In genomic region chr6:32127717-32128592, GRCh38 we compare ENCODE assay signal across 8 cellular contexts. TPM values are rescaled to one million over a fixed set of nuclear protein-coding genes. Genes with fewer than 3 reads are reported as not detected.
DNase-seq lines count a peak whose midpoint lies in the region; ATAC-seq and TF ChIP-seq lines count a peak whose summit lies in the region.

Gene ATF6B, minus strand, starts transcription at chr6:32128246. Its CDS starts 39 bp downstream, at chr6:32128207.

- H3K27me3 ChIP-seq in SU-DHL-6 (ENCODE audit: low read length) (no peaks in the 10 kb centered on the region), thymus (ENCODE audit: control insufficient read depth, insufficient read depth) (no peaks in the 10 kb centered on the region)

- H4K20me1 ChIP-seq in SU-DHL-6 (ENCODE audit: low read depth, low read length), result no peaks in the 10 kb centered on the region

- peak; percentile 84 for ATAC-seq in HG02678 (IDR thresholded peaks at IDR 0.05; ENCODE audit: unreplicated experiment)
- peak; percentile 95 for ATAC-seq in activated naive CD8-positive, alpha-beta T cell treated with anti-CD3 and anti-CD28 coated beads, Interleukin-2, amount 10 ng/mL, durations not matched to agents 7 days and 5 days (ENCODE audit: low read depth)

- H2AFZ ChIP-seq in SU-DHL-6 (ENCODE audit: low read depth, low read length, severe bottlenecking), result peak within 1 kb of the TSS; percentile 69

- POLR2A ChIA-PET in activated naive CD8-positive, alpha-beta T cell treated with anti-CD3 and anti-CD28 coated beads, Interleukin-2, amount 10 ng/mL, durations not matched to agents 7 days and 5 days (lab: Charles Lee), result interaction anchor here (1.0 to 3.7 kb wide), 11 partner anchors 9 to 844 kb away, joined by 3 to 18 read pairs (median 5); partner anchors contain the start of genes AGPAT1, EHMT2, GPSM3 and PBX2

- peak within 1 kb of the TSS; percentile 57 for H3K27ac ChIP-seq in SU-DHL-6 (ENCODE audit: low read depth, low read length)
- H3K27ac ChIP-seq in thymus (ENCODE audit: low read depth), result peak within 1 kb of the TSS; percentile 80

- peak; percentile 62 for TF ChIP-seq POLR2A in GM10847 (IDR thresholded peaks at IDR 0.05; ENCODE audit: extremely low read depth, insufficient read length)

- intact Hi-C loops in head of caudate nucleus (cut with DNase I), result loop anchor here (2.0 to 5.0 kb wide), 2 partner anchors 27 to 69 kb away; partner anchors contain the start of gene PPT2

- H3K9me3 ChIP-seq in SU-DHL-6 (ENCODE audit: insufficient read depth, low read length) (no peaks in the 10 kb centered on the region), thymus (ENCODE audit: control insufficient read depth) (no peaks in the 10 kb centered on the region)

- H3K9me3 Mint-ChIP-seq in activated naive CD8-positive, alpha-beta T cell treated with anti-CD3 and anti-CD28 coated beads, Interleukin-2, amount 10 ng/mL, durations not matched to agents 7 days and 5 days, result no peaks in the 10 kb centered on the region
- H3K9me3 Mint-ChIP-seq in osteocyte (ENCODE audit: unreplicated experiment), result no peaks in the 10 kb centered on the region

- TF ChIP-seq CTCF in SU-DHL-6 (IDR thresholded peaks at IDR 0.05; ENCODE audit: insufficient read depth, low read length, poor library complexity, severe bottlenecking) (no peak), osteocyte (IDR thresholded peaks at IDR 0.05) (no peak)

- H3K9me2 ChIP-seq in SU-DHL-6 (replicated peaks; ENCODE audit: insufficient read depth, low read length), result no peaks in the 10 kb centered on the region

- WGBS in thymus, result under 1% methylated on average over 44 of the region's 44 CpGs

- peaks cover 17% of the 10 kb centered on the region for H3K36me3 Mint-ChIP-seq in activated naive CD8-positive, alpha-beta T cell treated with anti-CD3 and anti-CD28 coated beads, Interleukin-2, amount 10 ng/mL, durations not matched to agents 7 days and 5 days
- H3K36me3 Mint-ChIP-seq in osteocyte (ENCODE audit: unreplicated experiment), result peaks cover 14% of the 10 kb centered on the region

- H3K27me3 Mint-ChIP-seq in activated naive CD8-positive, alpha-beta T cell treated with anti-CD3 and anti-CD28 coated beads, Interleukin-2, amount 10 ng/mL, durations not matched to agents 7 days and 5 days, result peaks cover 1% of the 10 kb centered on the region
- no peaks in the 10 kb centered on the region for H3K27me3 Mint-ChIP-seq in osteocyte (ENCODE audit: unreplicated experiment)

- peak within 1 kb of the TSS; percentile 88 for H3K4me3 ChIP-seq in SU-DHL-6 (ENCODE audit: insufficient read depth, low read length, poor library complexity, severe bottlenecking)
- peak within 1 kb of the TSS; percentile 65 for H3K4me3 ChIP-seq in thymus (ENCODE audit: low read length)

- peak within 1 kb of the TSS; percentile 65 for H3K4me2 ChIP-seq in SU-DHL-6 (ENCODE audit: low read depth, low read length, poor library complexity, severe bottlenecking)

- H3K27ac Mint-ChIP-seq in activated naive CD8-positive, alpha-beta T cell treated with anti-CD3 and anti-CD28 coated beads, Interleukin-2, amount 10 ng/mL, durations not matched to agents 7 days and 5 days, result peak within 1 kb of the TSS; percentile 99
- peak within 1 kb of the TSS; percentile 100 for H3K27ac Mint-ChIP-seq in osteocyte (ENCODE audit: unreplicated experiment)

- peak within 1 kb of the TSS; percentile 99 for H3K4me3 Mint-ChIP-seq in activated naive CD8-positive, alpha-beta T cell treated with anti-CD3 and anti-CD28 coated beads, Interleukin-2, amount 10 ng/mL, durations not matched to agents 7 days and 5 days
- H3K4me3 Mint-ChIP-seq in osteocyte (ENCODE audit: unreplicated experiment), result peak within 1 kb of the TSS; percentile 99

- peaks cover 38% of the 10 kb centered on the region for H3K4me1 Mint-ChIP-seq in activated naive CD8-positive, alpha-beta T cell treated with anti-CD3 and anti-CD28 coated beads, Interleukin-2, amount 10 ng/mL, durations not matched to agents 7 days and 5 days
- peaks cover 38% of the 10 kb centered on the region for H3K4me1 Mint-ChIP-seq in osteocyte (ENCODE audit: unreplicated experiment)

- peak within 1 kb of the TSS; percentile 78 for H3K9ac ChIP-seq in SU-DHL-6 (ENCODE audit: low read length)

- peaks cover 9% of the 10 kb centered on the region; the same call in 1 of the 2 replicates for H3F3A ChIP-seq in SU-DHL-6 (ENCODE audit: insufficient read depth)

- DNase-seq in NCI-H128 (lab: John Stamatoyannopoulos, UW; ENCODE audit: unreplicated experiment) (peak; percentile 94), head of caudate nucleus (peak; percentile 96 to 100 (median 99)), osteocyte (ENCODE audit: extremely low spot score, unreplicated experiment) (peak; percentile 98)
- DNase-seq in activated naive CD8-positive, alpha-beta T cell treated with anti-CD3 and anti-CD28 coated beads, Interleukin-2, amount 10 ng/mL, durations not matched to agents 7 days and 5 days, result peak; percentile 87

- H3K4me1 ChIP-seq in thymus (ENCODE audit: control insufficient read depth, insufficient read depth, low read length), result peaks cover 21% of the 10 kb centered on the region

- H3K79me2 ChIP-seq in SU-DHL-6 (ENCODE audit: insufficient read depth, low read length), result peaks cover 32% of the 10 kb centered on the region

- H3K36me3 ChIP-seq in SU-DHL-6 (ENCODE audit: low read length) (peaks cover 8% of the 10 kb centered on the region; the same call in 1 of the 2 replicates), thymus (ENCODE audit: control insufficient read depth, insufficient read depth) (peaks cover 20% of the 10 kb centered on the region)

RNA-seq across cellular contexts. Expression of gene ATF6B, which starts in this region (rescaled TPM):
- 100 to 1,000 TPM; 136 to 147 TPM for total RNA-seq in activated naive CD8-positive, alpha-beta T cell treated with anti-CD3 and anti-CD28 coated beads, Interleukin-2, amount 10 ng/mL, durations not matched to agents 7 days and 5 days
- 109 and 116 TPM in 2 replicates for total RNA-seq in osteocyte
- polyA plus RNA-seq in thymus, result 49.2 TPM

Comparison
In these comparisons a context has a peak if more than half of its experiments do, and no peak if none do; other contexts are left out.
1. Peak in every context shown above with its lines: DNase-seq, ATAC-seq, H3K4me3 ChIP-seq and H3K27ac ChIP-seq.